In the genomic region with DNA sequence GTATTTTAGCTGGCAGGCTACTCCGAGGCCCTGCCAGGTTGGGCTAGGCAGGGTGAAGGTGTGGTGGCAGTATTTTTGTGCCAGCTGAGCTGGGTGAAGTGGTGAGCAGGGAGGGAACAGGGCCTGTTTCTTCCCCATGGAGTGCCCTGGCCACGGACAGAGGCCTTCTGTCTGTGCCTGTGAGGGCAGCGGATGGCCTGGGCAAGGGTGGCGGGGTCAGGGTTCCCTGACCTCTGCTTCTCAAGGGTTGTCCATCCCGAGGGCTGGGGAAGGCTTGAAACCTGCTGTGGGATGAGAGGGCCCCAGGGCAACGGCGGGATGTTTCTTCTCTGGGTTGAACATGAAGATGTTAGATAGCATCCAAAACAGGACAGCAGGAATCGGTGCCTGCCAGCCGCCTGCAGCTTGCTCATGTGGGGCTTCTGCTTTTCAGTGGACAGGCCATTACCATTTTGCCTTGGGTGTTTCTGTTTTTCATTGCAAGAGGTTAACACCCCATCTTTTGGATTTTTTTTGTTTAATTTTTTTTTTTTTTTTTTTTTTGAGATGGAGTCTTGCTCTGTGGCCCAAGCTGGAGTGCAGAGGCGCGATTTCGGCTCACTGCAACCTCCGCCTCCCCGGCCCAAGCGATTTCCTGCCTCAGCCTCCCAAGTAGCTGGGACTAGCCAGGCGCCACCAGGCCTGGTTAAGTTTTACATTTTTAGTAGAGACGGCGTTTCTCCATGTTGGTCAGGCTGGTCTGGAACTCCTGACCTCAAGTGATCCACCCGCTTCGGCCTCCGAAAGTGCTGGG, we compare ENCODE assay signal across 11 cellular contexts. TPM values are rescaled to one million over a fixed set of nuclear protein-coding genes. Genes with fewer than 3 reads are reported as not detected.
DNase-seq lines count a peak whose midpoint lies in the region; ATAC-seq, FAIRE-seq and TF ChIP-seq lines count a peak whose summit lies in the region.
"Had no signal": no experiment of that assay in that cellular context is flagged by ENCODE, and none has a peak within 500 bp of the region (broad histone marks: within the 10 kb centered on the region; RNA-seq: fewer than 3 reads in every experiment).

No MANE protein-coding gene starts in this region.

- H3K27me3 Mint-ChIP-seq in effector memory CD8-positive, alpha-beta T cell = no peaks in the 10 kb centered on the region

- DNase-seq in GM12891 (ENCODE audit: insufficient read length, low spot score) = no peak
- DNase-seq in OCI-LY7 (ENCODE audit: low spot score) = no peak
- DNase-seq in effector memory CD8-positive, alpha-beta T cell = no peak
- DNase-seq in osteoblast (ENCODE audit: insufficient read length, low spot score, missing footprints) = peak; percentile 85
- no peak for DNase-seq in RPMI8226
- DNase-seq in NCI-H1105 (lab: John Stamatoyannopoulos, UW) = no peak
- DNase-seq: activated effector memory CD4-positive, alpha-beta T cell treated with Interleukin-2 at 50 U/mL for 16 hours; effector memory CD4-positive, alpha-beta T cell; MV-4-11; NCI-H774 had no signal

- H3K9me3 Mint-ChIP-seq in effector memory CD8-positive, alpha-beta T cell = no peaks in the 10 kb centered on the region

- no peak overlapping the region for H2AFZ ChIP-seq in OCI-LY7 (ENCODE audit: low read length)
- no peak overlapping the region for H2AFZ ChIP-seq in osteoblast (ENCODE audit: low read length)

- TF ChIP-seq CTCF in OCI-LY7 (conservative IDR thresholded peaks at IDR 0.05; ENCODE audit: low read length) (no peak), osteoblast (IDR thresholded peaks at IDR 0.05; ENCODE audit: extremely low read depth, low read depth, low read length) (no peak)

- H3K4me2 ChIP-seq in OCI-LY7 (ENCODE audit: low read length) (peak overlapping the region; percentile 91), osteoblast (ENCODE audit: insufficient read depth, low read length) (no peak overlapping the region)

- peak overlapping the region; percentile 49 to 91 for H3K27ac Mint-ChIP-seq in effector memory CD8-positive, alpha-beta T cell

- CTCF ChIA-PET in OCI-LY7 (lab: Charles Lee; ENCODE audit: unreplicated experiment) = no interaction called here

- FAIRE-seq in GM12891 (lab: Jason Lieb, UNC) = peak; percentile 38

- 0 out of 2 replicates have a peak, but pooled peaks cover 5% of the 10 kb centered on the region for H4K20me1 ChIP-seq in OCI-LY7 (ENCODE audit: insufficient read depth, low read length)
- H4K20me1 ChIP-seq in osteoblast (ENCODE audit: insufficient read depth, low read length) = peaks cover 49% of the 10 kb centered on the region

- H3K4me3 Mint-ChIP-seq in effector memory CD8-positive, alpha-beta T cell = peak overlapping the region in 1 of 2 donors; percentile 93

- intact Hi-C loops in OCI-LY7 (cut with micrococcal nuclease; ENCODE audit: unreplicated experiment) = no loop called here

- TF ChIP-seq POLR2A in GM12891 (IDR thresholded peaks at IDR 0.05; ENCODE audit: low read depth, low read length) = no peak

- H3K4me1 Mint-ChIP-seq in effector memory CD8-positive, alpha-beta T cell (ENCODE audit: low read depth in 2 of 2) = peaks cover 36 to 39% of the 10 kb centered on the region in 2 donors

- no peak overlapping the region for H3K27ac ChIP-seq in OCI-LY7 (ENCODE audit: low read depth, low read length, poor library complexity, severe bottlenecking)
- H3K27ac ChIP-seq in osteoblast (ENCODE audit: low read depth, low read length) = peak overlapping the region; percentile 23

- peaks cover 3% of the 10 kb centered on the region for H3K36me3 Mint-ChIP-seq in effector memory CD8-positive, alpha-beta T cell (ENCODE audit: insufficient read depth)

- H3K4me3 ChIP-seq in OCI-LY7 (ENCODE audit: low read depth, low read length, poor library complexity, severe bottlenecking) (no peak overlapping the region), osteoblast (ENCODE audit: insufficient read depth, low read length) (no peak overlapping the region)

- H3K9me3 ChIP-seq in OCI-LY7 (ENCODE audit: low read length) (no peaks in the 10 kb centered on the region), osteoblast (ENCODE audit: low read depth, low read length) (no peaks in the 10 kb centered on the region)

- ATAC-seq in effector memory CD8-positive, alpha-beta T cell (replicated peaks) = no peak
- no peak for ATAC-seq in GM21737 (IDR thresholded peaks at IDR 0.05; ENCODE audit: unreplicated experiment)

- H3K79me2 ChIP-seq in OCI-LY7 (ENCODE audit: insufficient read depth, low read depth, low read length) (peaks cover 48% of the 10 kb centered on the region), osteoblast (ENCODE audit: insufficient read depth, low read length) (peaks cover 77% of the 10 kb centered on the region)

- BruUV-seq in OCI-LY7 (replicated peaks; lab: Mats Ljungman, UMichigan) = no TSS peak

- H3K36me3 ChIP-seq in OCI-LY7 (ENCODE audit: insufficient read depth, low read length) = peaks cover 64% of the 10 kb centered on the region
- peaks cover 5% of the 10 kb centered on the region for H3K36me3 ChIP-seq in osteoblast (ENCODE audit: insufficient read depth, low read length)

- POLR2A ChIA-PET in OCI-LY7 (lab: Charles Lee) = interaction anchor here (0.6 to 1.0 kb wide), 2 partner anchors 20 to 288 kb away, joined by 3 read pairs; no protein-coding TSS in a partner anchor

- H3K4me1 ChIP-seq in OCI-LY7 (ENCODE audit: insufficient read depth, low read length, poor library complexity, severe bottlenecking) (peaks cover 28% of the 10 kb centered on the region), osteoblast (ENCODE audit: insufficient read depth, low read length) (peaks cover 19% of the 10 kb centered on the region)

- H3K9me2 ChIP-seq in OCI-LY7 (ENCODE audit: insufficient read depth, low read length) = no peaks in the 10 kb centered on the region

- no peaks in the 10 kb centered on the region for H3K27me3 ChIP-seq in osteoblast (ENCODE audit: insufficient read depth, low read length)

TF ChIP-seq in GM12891, 5 proteins besides CTCF, POLR2A, EP300 and RAD21:
- no peak for TF ChIP-seq POU2F2 (IDR thresholded peaks at IDR 0.05; ENCODE audit: low read depth, low read length)
- TF ChIP-seq PAX5 (IDR thresholded peaks at IDR 0.05; ENCODE audit: insufficient read depth, low read length, severe bottlenecking) = no peak
- TF ChIP-seq TAF1 (IDR thresholded peaks at IDR 0.05; ENCODE audit: low read depth, low read length) = no peak
- no peak for TF ChIP-seq SPI1 (IDR thresholded peaks at IDR 0.05; ENCODE audit: low read depth, low read length)
- no peak for TF ChIP-seq POLR2AphosphoS5 (IDR thresholded peaks at IDR 0.05; ENCODE audit: low read depth, low read length)

RNA-seq across cellular contexts. Expression of a gene that starts 3.3 kb away (rescaled TPM):
- 64.5 TPM for polyA plus RNA-seq in GM12891 (2012; ENCODE audit: low read depth, missing spikeins)
- 92.3 and 103 TPM in 2 replicates for total RNA-seq in OCI-LY7 (2014; rRNA removed; shearing (Covaris generic))
- total RNA-seq in OCI-LY7 (2022) (217 and 220 TPM in 2 replicates), osteoblast (60.4 TPM in 2 replicates)

RNA-seq across cellular contexts. Expression of a gene that starts 24.6 kb away (rescaled TPM):
- 0.32 TPM for polyA plus RNA-seq in GM12891 (2012; ENCODE audit: low read depth, missing spikeins)
- total RNA-seq in OCI-LY7 (2014; rRNA removed; shearing (Covaris generic)) = 1.3 and 2.3 TPM in 2 replicates
- total RNA-seq in OCI-LY7 (2022) (9.2 and 12.2 TPM in 2 replicates), osteoblast (under 0.01 and 0.29 TPM in 2 replicates)

RNA-seq across cellular contexts. Expression of a gene that starts 51.7 kb away (rescaled TPM):
- polyA plus RNA-seq in GM12891 (2012; ENCODE audit: low read depth, missing spikeins) = 0.68 TPM
- total RNA-seq in OCI-LY7 (2014; rRNA removed; shearing (Covaris generic)) = not detected in 2 replicates
- not detected in 2 replicates for total RNA-seq in OCI-LY7 (2022)
- total RNA-seq in osteoblast = 31.5 and 43.8 TPM in 2 replicates

Comparison
In these comparisons a context has a peak if more than half of its experiments do, and no peak if none do; other contexts are left out.
1. RNA of a gene that starts 51.7 kb away (total RNA-seq): 31.5 to 43.8 TPM in osteoblast; not detected in OCI-LY7; every median in the first group is over 10 times any median in the second.